Comparison of ENCODE assay signal across 11 cellular contexts in the genomic region with DNA sequence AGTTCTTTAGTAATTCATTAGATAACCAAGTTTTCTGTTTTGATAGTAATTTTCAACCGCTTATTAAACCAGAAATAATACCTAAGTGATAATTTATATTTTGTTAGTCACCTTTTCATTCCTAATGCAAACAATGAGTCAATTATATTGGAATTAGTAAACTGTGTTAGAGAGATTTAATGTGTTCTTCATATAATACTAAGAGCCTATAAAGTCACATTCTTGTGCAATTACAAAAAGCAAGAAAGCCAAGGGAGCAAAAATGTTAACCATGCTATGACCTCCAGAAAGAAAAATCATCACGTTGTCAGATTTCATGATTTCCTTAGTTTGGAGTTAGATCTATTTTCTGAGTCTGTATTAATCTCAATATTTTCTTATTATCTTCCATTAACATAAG.
"Had no signal": no experiment of that assay in that cellular context is flagged by ENCODE, and none has a peak within 500 bp of the region (broad histone marks: within the 10 kb centered on the region; RNA-seq: fewer than 3 reads in every experiment).

No MANE protein-coding gene starts in this region.

- H3K4me1 ChIP-seq: left lung had no signal

- H3K4me2 ChIP-seq: neural progenitor cell had no signal

- H3K36me3 ChIP-seq: left lung, neural progenitor cell, ovary, thyroid gland had no signal

- H2AFZ ChIP-seq: neural progenitor cell had no signal

- H3K4me3 ChIP-seq: left lung, neural progenitor cell, ovary, thyroid gland had no signal

- H3K27ac ChIP-seq: left lung, neural progenitor cell, ovary, thyroid gland had no signal

- H3K9me3 ChIP-seq: left lung, ovary, thyroid gland had no signal

- DNase-seq: activated CD4-positive, alpha-beta T cell treated with anti-CD3 and anti-CD28 coated beads, Interleukin-2, amount 50 U/mL, for 1 hour; activated CD8-positive, alpha-beta memory T cell treated with anti-CD3 and anti-CD28 coated beads for 24 hours; amygdala; effector memory CD4-positive, alpha-beta T cell; left lung; naive B cell; ovary; stimulated activated CD4-positive, alpha-beta T cell treated with anti-CD3 and anti-CD28 coated beads, Interleukin-2, amount 100 ng/mL, for 48 hours; T-helper 9 cell; thyroid gland had no signal
